ENCODE assay signal across 1 cellular context in the genomic region with DNA sequence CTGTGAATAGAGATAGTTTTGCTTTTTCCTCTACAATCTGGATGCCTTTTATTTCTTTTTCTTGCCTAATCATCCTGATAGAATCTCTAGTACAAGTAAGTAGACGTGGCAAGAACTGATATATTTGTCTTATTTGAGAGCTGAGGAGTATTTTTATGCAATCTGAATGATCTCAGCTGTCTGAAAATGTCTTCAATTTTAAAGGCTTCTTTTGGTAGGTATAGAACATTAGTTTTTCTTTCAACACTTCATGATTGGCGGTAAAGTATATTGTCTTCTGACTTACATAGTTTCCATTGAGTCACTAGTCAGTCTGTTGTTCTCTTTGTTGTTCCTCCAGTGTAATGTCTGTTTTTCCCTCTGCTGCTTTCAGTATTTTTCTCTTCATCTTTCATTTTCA.
A peak's percentile ranks its signal among the peaks of the same experiment; 100 is the strongest.
TF ChIP-seq lines count a peak whose summit lies in the region.

No MANE protein-coding gene starts in this region.

TF ChIP-seq in K562, 482 proteins besides CTCF, POLR2A, EP300 and RAD21 (continued from another document):
- TF ChIP-seq, protein P1, sequence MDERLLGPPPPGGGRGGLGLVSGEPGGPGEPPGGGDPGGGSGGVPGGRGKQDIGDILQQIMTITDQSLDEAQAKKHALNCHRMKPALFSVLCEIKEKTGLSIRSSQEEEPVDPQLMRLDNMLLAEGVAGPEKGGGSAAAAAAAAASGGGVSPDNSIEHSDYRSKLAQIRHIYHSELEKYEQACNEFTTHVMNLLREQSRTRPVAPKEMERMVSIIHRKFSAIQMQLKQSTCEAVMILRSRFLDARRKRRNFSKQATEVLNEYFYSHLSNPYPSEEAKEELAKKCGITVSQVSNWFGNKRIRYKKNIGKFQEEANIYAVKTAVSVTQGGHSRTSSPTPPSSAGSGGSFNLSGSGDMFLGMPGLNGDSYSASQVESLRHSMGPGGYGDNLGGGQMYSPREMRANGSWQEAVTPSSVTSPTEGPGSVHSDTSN (CRISPR knock-in tag; IDR thresholded peaks at IDR 0.05; ENCODE audit: low read depth): no peak
- TF ChIP-seq, protein P1 (tag; conservative IDR thresholded peaks at IDR 0.05; ENCODE audit: low read depth): peak; percentile 28; the same call in 1 of the 2 replicates
- TF ChIP-seq SMARCE1 (IDR thresholded peaks at IDR 0.05) (peak; percentile 48; the same call in 1 of the 2 replicates), ZNF778 (CRISPR knock-in tag; IDR thresholded peaks at IDR 0.05) (no peak), EP400 (IDR thresholded peaks at IDR 0.05) (peak; percentile 43; the same call in 1 of the 2 replicates), ZNF316 (IDR thresholded peaks at IDR 0.05) (peak; percentile 18; the same call in 1 of the 2 replicates), CEBPG (CRISPR knock-in tag; IDR thresholded peaks at IDR 0.05) (no peak), CEBPG (tag; conservative IDR thresholded peaks at IDR 0.05 in 1 of 2, IDR thresholded peaks at IDR 0.05 in 1 of 2) (peak in 1 of 2 experiments; percentile 57; a peak in 2 of 4 replicates), MAFG (tag; conservative IDR thresholded peaks at IDR 0.05) (peak; percentile 42), DACH1 (IDR thresholded peaks at IDR 0.05; ENCODE audit: partially characterized antibody) (peak; percentile 17), NFE2 (IDR thresholded peaks at IDR 0.05; ENCODE audit: low read depth) (peak; percentile 81), CBFA2T3 (IDR thresholded peaks at IDR 0.05) (no peak), ARID1B (IDR thresholded peaks at IDR 0.05) (peak; percentile 47), CEBPB (tag; IDR thresholded peaks at IDR 0.05) (0 out of 2 replicates have a peak, but pooled peaks have one; percentile 14), SMARCA4 (IDR thresholded peaks at IDR 0.05) (peak; percentile 57; the same call in 1 of the 2 replicates), DPF2 (IDR thresholded peaks at IDR 0.05) (peak; percentile 36; the same call in 1 of the 2 replicates), ZNF584 (CRISPR knock-in tag; IDR thresholded peaks at IDR 0.05; ENCODE audit: low read depth) (no peak)
- TF ChIP-seq, protein P2, sequence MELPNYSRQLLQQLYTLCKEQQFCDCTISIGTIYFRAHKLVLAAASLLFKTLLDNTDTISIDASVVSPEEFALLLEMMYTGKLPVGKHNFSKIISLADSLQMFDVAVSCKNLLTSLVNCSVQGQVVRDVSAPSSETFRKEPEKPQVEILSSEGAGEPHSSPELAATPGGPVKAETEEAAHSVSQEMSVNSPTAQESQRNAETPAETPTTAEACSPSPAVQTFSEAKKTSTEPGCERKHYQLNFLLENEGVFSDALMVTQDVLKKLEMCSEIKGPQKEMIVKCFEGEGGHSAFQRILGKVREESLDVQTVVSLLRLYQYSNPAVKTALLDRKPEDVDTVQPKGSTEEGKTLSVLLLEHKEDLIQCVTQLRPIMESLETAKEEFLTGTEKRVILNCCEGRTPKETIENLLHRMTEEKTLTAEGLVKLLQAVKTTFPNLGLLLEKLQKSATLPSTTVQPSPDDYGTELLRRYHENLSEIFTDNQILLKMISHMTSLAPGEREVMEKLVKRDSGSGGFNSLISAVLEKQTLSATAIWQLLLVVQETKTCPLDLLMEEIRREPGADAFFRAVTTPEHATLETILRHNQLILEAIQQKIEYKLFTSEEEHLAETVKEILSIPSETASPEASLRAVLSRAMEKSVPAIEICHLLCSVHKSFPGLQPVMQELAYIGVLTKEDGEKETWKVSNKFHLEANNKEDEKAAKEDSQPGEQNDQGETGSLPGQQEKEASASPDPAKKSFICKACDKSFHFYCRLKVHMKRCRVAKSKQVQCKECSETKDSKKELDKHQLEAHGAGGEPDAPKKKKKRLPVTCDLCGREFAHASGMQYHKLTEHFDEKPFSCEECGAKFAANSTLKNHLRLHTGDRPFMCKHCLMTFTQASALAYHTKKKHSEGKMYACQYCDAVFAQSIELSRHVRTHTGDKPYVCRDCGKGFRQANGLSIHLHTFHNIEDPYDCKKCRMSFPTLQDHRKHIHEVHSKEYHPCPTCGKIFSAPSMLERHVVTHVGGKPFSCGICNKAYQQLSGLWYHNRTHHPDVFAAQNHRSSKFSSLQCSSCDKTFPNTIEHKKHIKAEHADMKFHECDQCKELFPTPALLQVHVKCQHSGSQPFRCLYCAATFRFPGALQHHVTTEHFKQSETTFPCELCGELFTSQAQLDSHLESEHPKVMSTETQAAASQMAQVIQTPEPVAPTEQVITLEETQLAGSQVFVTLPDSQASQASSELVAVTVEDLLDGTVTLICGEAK (IDR thresholded peaks at IDR 0.05): 0 out of 2 replicates have a peak, but pooled peaks have one; percentile 29
- TF ChIP-seq, protein P2 (CRISPR knock-in tag; IDR thresholded peaks at IDR 0.05): no peak
- TF ChIP-seq, protein P3, sequence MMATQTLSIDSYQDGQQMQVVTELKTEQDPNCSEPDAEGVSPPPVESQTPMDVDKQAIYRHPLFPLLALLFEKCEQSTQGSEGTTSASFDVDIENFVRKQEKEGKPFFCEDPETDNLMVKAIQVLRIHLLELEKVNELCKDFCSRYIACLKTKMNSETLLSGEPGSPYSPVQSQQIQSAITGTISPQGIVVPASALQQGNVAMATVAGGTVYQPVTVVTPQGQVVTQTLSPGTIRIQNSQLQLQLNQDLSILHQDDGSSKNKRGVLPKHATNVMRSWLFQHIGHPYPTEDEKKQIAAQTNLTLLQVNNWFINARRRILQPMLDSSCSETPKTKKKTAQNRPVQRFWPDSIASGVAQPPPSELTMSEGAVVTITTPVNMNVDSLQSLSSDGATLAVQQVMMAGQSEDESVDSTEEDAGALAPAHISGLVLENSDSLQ (IDR thresholded peaks at IDR 0.05): 0 out of 2 replicates have a peak, but pooled peaks have one; percentile 22
- TF ChIP-seq, protein P4, sequence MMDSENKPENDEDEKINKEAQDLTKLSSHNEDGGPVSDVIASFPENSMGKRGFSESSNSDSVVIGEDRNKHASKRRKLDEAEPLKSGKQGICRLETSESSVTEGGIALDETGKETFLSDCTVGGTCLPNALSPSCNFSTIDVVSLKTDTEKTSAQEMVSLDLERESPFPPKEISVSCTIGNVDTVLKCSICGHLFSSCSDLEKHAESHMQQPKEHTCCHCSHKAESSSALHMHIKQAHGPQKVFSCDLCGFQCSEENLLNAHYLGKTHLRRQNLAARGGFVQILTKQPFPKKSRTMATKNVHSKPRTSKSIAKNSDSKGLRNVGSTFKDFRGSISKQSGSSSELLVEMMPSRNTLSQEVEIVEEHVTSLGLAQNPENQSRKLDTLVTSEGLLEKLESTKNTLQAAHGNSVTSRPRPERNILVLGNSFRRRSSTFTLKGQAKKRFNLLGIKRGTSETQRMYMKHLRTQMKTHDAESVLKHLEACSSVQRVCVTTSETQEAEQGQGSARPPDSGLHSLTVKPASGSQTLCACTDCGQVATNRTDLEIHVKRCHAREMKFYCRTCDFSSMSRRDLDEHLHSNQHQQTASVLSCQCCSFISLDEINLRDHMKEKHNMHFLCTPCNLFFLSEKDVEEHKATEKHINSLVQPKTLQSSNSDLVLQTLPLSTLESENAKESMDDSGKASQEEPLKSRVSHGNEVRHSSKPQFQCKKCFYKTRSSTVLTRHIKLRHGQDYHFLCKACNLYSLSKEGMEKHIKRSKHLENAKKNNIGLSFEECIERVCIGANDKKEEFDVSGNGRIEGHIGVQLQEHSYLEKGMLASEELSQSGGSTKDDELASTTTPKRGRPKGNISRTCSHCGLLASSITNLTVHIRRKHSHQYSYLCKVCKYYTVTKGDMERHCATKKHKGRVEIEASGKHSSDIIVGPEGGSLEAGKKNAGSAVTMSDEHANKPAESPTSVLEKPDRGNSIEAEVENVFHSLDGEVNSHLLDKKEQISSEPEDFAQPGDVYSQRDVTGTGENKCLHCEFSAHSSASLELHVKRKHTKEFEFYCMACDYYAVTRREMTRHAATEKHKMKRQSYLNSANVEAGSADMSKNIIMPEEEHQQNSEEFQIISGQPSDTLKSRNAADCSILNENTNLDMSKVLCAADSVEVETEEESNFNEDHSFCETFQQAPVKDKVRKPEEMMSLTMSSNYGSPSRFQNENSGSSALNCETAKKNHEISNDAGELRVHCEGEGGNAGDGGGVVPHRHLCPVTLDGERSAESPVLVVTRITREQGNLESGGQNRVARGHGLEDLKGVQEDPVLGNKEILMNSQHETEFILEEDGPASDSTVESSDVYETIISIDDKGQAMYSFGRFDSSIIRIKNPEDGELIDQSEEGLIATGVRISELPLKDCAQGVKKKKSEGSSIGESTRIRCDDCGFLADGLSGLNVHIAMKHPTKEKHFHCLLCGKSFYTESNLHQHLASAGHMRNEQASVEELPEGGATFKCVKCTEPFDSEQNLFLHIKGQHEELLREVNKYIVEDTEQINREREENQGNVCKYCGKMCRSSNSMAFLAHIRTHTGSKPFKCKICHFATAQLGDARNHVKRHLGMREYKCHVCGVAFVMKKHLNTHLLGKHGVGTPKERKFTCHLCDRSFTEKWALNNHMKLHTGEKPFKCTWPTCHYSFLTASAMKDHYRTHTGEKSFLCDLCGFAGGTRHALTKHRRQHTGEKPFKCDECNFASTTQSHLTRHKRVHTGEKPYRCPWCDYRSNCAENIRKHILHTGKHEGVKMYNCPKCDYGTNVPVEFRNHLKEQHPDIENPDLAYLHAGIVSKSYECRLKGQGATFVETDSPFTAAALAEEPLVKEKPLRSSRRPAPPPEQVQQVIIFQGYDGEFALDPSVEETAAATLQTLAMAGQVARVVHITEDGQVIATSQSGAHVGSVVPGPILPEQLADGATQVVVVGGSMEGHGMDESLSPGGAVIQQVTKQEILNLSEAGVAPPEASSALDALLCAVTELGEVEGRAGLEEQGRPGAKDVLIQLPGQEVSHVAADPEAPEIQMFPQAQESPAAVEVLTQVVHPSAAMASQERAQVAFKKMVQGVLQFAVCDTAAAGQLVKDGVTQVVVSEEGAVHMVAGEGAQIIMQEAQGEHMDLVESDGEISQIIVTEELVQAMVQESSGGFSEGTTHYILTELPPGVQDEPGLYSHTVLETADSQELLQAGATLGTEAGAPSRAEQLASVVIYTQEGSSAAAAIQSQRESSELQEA (IDR thresholded peaks at IDR 0.05; ENCODE audit: low read depth): no peak
- TF ChIP-seq, protein P5, sequence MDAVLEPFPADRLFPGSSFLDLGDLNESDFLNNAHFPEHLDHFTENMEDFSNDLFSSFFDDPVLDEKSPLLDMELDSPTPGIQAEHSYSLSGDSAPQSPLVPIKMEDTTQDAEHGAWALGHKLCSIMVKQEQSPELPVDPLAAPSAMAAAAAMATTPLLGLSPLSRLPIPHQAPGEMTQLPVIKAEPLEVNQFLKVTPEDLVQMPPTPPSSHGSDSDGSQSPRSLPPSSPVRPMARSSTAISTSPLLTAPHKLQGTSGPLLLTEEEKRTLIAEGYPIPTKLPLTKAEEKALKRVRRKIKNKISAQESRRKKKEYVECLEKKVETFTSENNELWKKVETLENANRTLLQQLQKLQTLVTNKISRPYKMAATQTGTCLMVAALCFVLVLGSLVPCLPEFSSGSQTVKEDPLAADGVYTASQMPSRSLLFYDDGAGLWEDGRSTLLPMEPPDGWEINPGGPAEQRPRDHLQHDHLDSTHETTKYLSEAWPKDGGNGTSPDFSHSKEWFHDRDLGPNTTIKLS (IDR thresholded peaks at IDR 0.05; ENCODE audit: borderline replicate concordance, low read depth): peak; percentile 67
- TF ChIP-seq, protein P6, sequence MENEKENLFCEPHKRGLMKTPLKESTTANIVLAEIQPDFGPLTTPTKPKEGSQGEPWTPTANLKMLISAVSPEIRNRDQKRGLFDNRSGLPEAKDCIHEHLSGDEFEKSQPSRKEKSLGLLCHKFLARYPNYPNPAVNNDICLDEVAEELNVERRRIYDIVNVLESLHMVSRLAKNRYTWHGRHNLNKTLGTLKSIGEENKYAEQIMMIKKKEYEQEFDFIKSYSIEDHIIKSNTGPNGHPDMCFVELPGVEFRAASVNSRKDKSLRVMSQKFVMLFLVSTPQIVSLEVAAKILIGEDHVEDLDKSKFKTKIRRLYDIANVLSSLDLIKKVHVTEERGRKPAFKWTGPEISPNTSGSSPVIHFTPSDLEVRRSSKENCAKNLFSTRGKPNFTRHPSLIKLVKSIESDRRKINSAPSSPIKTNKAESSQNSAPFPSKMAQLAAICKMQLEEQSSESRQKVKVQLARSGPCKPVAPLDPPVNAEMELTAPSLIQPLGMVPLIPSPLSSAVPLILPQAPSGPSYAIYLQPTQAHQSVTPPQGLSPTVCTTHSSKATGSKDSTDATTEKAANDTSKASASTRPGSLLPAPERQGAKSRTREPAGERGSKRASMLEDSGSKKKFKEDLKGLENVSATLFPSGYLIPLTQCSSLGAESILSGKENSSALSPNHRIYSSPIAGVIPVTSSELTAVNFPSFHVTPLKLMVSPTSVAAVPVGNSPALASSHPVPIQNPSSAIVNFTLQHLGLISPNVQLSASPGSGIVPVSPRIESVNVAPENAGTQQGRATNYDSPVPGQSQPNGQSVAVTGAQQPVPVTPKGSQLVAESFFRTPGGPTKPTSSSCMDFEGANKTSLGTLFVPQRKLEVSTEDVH (IDR thresholded peaks at IDR 0.05; ENCODE audit: low read depth, partially characterized antibody): no peak
TF ChIP-seq in K562: peak in this region for 17.
